Comparison of ENCODE assay signal across 29 cellular contexts in genomic region chr17:52283872-52284271, GRCh38.
A peak's percentile ranks its signal among the peaks of the same experiment; 100 is the strongest.
DNase-seq lines count a peak whose midpoint lies in the region; ATAC-seq, FAIRE-seq and TF ChIP-seq lines count a peak whose summit lies in the region.
"Had no signal": no experiment of that assay in that cellular context is flagged by ENCODE, and none has a peak within 500 bp of the region (broad histone marks: within the 10 kb centered on the region; RNA-seq: fewer than 3 reads in every experiment).

No MANE protein-coding gene starts in this region.

- peak; percentile 33 for FAIRE-seq in frontal cortex (lab: Jason Lieb, UNC)
- FAIRE-seq: A204.1, A549, D721Med had no signal

- no peak for TF ChIP-seq CTCF in WTC11 (IDR thresholded peaks at IDR 0.05)

- H3K36me3 Mint-ChIP-seq in WTC11, result peaks cover 40% of the 10 kb centered on the region
- H3K36me3 Mint-ChIP-seq: CD14-positive monocyte; CD4-positive, alpha-beta memory T cell; CD4-positive, CD25-positive, alpha-beta regulatory T cell; CD8-positive, alpha-beta memory T cell; CD8-positive, alpha-beta T cell had no signal

- H3K4me1 Mint-ChIP-seq in WTC11, result no peaks in the 10 kb centered on the region
- H3K4me1 Mint-ChIP-seq: B cell; CD14-positive monocyte; CD4-positive, alpha-beta memory T cell; CD4-positive, CD25-positive, alpha-beta regulatory T cell; CD8-positive, alpha-beta memory T cell had no signal

- POLR2A ChIA-PET in WTC11 (lab: Charles Lee), result no interaction called here

- CTCF ChIA-PET in WTC11 (lab: Charles Lee), result no interaction called here

- ATAC-seq in WTC11, result no peak
- ATAC-seq: A549; CD8-positive, alpha-beta T cell had no signal

- DNase-seq in WTC11 (ENCODE audit: low spot score) (no peak), frontal cortex (ENCODE audit: low spot score in 2 of 2) (no peak), NCI-H2029 (lab: John Stamatoyannopoulos, UW) (no peak), NOMO-1 (lab: John Stamatoyannopoulos, UW; ENCODE audit: unreplicated experiment in 2 of 2) (no peak)
- DNase-seq: 8988T; ACHN; AML-193; BE2C; C1 segment of cervical spinal cord; Caco-2; Calu3; CD4-positive, alpha-beta memory T cell; CD4-positive, alpha-beta T cell; CD4-positive, CD25-positive, alpha-beta regulatory T cell; CD8-positive, alpha-beta memory T cell; CD8-positive, alpha-beta T cell; COR-L47; DMS 273 treated with DMSO at 0.1 percent for 48 hours; DMS153; DMS53; DMS79; DMS79 treated with DMSO at 0.1 percent for 48 hours; DND-41; EL had no signal

- peaks cover 74% of the 10 kb centered on the region for H3K9me3 Mint-ChIP-seq in WTC11

- H3K4me3 Mint-ChIP-seq in WTC11, result no peak overlapping the region
- H3K4me3 Mint-ChIP-seq: B cell; CD14-positive monocyte; CD4-positive, alpha-beta memory T cell; CD4-positive, alpha-beta T cell; CD4-positive, CD25-positive, alpha-beta regulatory T cell; CD8-positive, alpha-beta memory T cell; CD8-positive, alpha-beta T cell had no signal

- H3K27ac Mint-ChIP-seq in WTC11, result no peak overlapping the region
- H3K27ac Mint-ChIP-seq: B cell; CD14-positive monocyte; CD4-positive, alpha-beta memory T cell; CD4-positive, alpha-beta T cell; CD8-positive, alpha-beta memory T cell; CD8-positive, alpha-beta T cell had no signal

- no peaks in the 10 kb centered on the region for H3K27me3 Mint-ChIP-seq in WTC11 (ENCODE audit: low read depth)
- H3K27me3 Mint-ChIP-seq: B cell; CD4-positive, alpha-beta memory T cell; CD4-positive, alpha-beta T cell; CD4-positive, CD25-positive, alpha-beta regulatory T cell had no signal

TF ChIP-seq in WTC11, 78 proteins besides CTCF, POLR2A, EP300 and RAD21:
- TF ChIP-seq ARID4B (CRISPR knock-in tag; IDR thresholded peaks at IDR 0.05; ENCODE audit: borderline replicate concordance) (no peak), HMGA2 (CRISPR knock-in tag; IDR thresholded peaks at IDR 0.05) (peak; percentile 91)
